Comparison of ENCODE assay signal across 14 cellular contexts in genomic region chrX:124435616-124436015, GRCh38.
DNase-seq lines count a peak whose midpoint lies in the region; FAIRE-seq and TF ChIP-seq lines count a peak whose summit lies in the region.
"Had no signal": no experiment of that assay in that cellular context is flagged by ENCODE, and none has a peak within 500 bp of the region (broad histone marks: within the 10 kb centered on the region; RNA-seq: fewer than 3 reads in every experiment).

No MANE protein-coding gene starts in this region.

- peak; percentile 87 for DNase-seq in DMS153 (lab: John Stamatoyannopoulos, UW)
- peak; percentile 70 for DNase-seq in G401 (ENCODE audit: low spot score)
- DNase-seq in NCI-H2029 treated with DMSO at 0.1 percent for 48 hours (lab: John Stamatoyannopoulos, UW), result peak; percentile 49
- DNase-seq in astrocyte (ENCODE audit: low read depth), result no peak
- no peak for DNase-seq in posterior cingulate gyrus
- no peak for DNase-seq in GM13977 (ENCODE audit: low spot score)
- DNase-seq in activated CD4-positive, CD25-positive, alpha-beta regulatory T cell treated with anti-CD3 and anti-CD28 coated beads, Interleukin-2, amount 50 U/mL, for 72 hours, result no peak
- DNase-seq: Calu3, EL, KBM-7, NCI-H187 treated with DMSO at 0.1 percent for 48 hours, NCI-H748 treated with DMSO at 0.1 percent for 48 hours, T-helper 2 cell had no signal

- H3K4me3 ChIP-seq in astrocyte (ENCODE audit: insufficient read depth, low read depth, low read length), result no peak overlapping the region
- H3K4me3 ChIP-seq: SJSA1 had no signal

- no peaks in the 10 kb centered on the region for H3K79me2 ChIP-seq in astrocyte (ENCODE audit: insufficient read depth, low read length)

- intact Hi-C loops in posterior cingulate gyrus (cut with DNase I), result no loop called here

- no peaks in the 10 kb centered on the region for H3K4me1 ChIP-seq in astrocyte (ENCODE audit: insufficient read depth, low read length)
- H3K4me1 ChIP-seq: SJSA1 had no signal

- H3K4me3 Mint-ChIP-seq in astrocyte (ENCODE audit: unreplicated experiment), result no peak overlapping the region

- H3K27ac Mint-ChIP-seq in astrocyte (ENCODE audit: unreplicated experiment), result no peak overlapping the region

- no peaks in the 10 kb centered on the region for H3K9me3 Mint-ChIP-seq in astrocyte (ENCODE audit: unreplicated experiment)

- no peaks in the 10 kb centered on the region for H4K20me1 ChIP-seq in astrocyte (ENCODE audit: insufficient read depth, low read length)

- H3K36me3 Mint-ChIP-seq in astrocyte (ENCODE audit: low read depth, unreplicated experiment), result no peaks in the 10 kb centered on the region

- FAIRE-seq in astrocyte (lab: Jason Lieb, UNC), result peak; percentile 54

- H3K4me1 Mint-ChIP-seq in astrocyte (ENCODE audit: low read depth, unreplicated experiment), result peaks cover 2% of the 10 kb centered on the region

- no peaks in the 10 kb centered on the region for H3K36me3 ChIP-seq in astrocyte (ENCODE audit: insufficient read depth, low read length)
- H3K36me3 ChIP-seq: SJSA1 had no signal

- no peak overlapping the region for H2AFZ ChIP-seq in astrocyte (ENCODE audit: low read depth, low read length)

- in situ Hi-C loops in G401 (cut with HindIII; ENCODE audit: low sequenced_read_pairs) (no loop called here), GM13977 (cut with MboI; ENCODE audit: low pct_unique_long_range_greater_than_20kb, low sequenced_read_pairs, unreplicated experiment) (no loop called here)

- TF ChIP-seq CTCF in astrocyte (IDR thresholded peaks at IDR 0.05; ENCODE audit: insufficient read depth, low read depth, low read length) (no peak), GM13977 (IDR thresholded peaks at IDR 0.05; ENCODE audit: extremely low read depth, insufficient read depth, missing control alignments) (no peak)

- H3K9ac ChIP-seq in astrocyte (ENCODE audit: low read length), result no peak overlapping the region

- no peaks in the 10 kb centered on the region for H3K27me3 ChIP-seq in astrocyte (ENCODE audit: insufficient read depth, low read length)
- H3K27me3 ChIP-seq: SJSA1 had no signal

- H3K9me3 ChIP-seq in astrocyte (ENCODE audit: insufficient read depth, low read depth, low read length), result no peaks in the 10 kb centered on the region
- H3K9me3 ChIP-seq: SJSA1 had no signal

- H3K4me2 ChIP-seq in astrocyte (ENCODE audit: low read length), result no peak overlapping the region

- H3K27ac ChIP-seq in astrocyte (ENCODE audit: low read depth, low read length), result no peak overlapping the region
- H3K27ac ChIP-seq: SJSA1 had no signal

- H3K27me3 Mint-ChIP-seq in astrocyte (ENCODE audit: low read depth, unreplicated experiment), result no peaks in the 10 kb centered on the region

Comparison
In these comparisons a context has a peak if more than half of its experiments do, and no peak if none do; other contexts are left out.
1. DNase-seq: peak in DMS153 (single experiment), G401 (single experiment) and NCI-H2029 treated with DMSO at 0.1 percent for 48 hours (single experiment); none in astrocyte (single experiment), posterior cingulate gyrus (0 of 10), GM13977 (single experiment) and activated CD4-positive, CD25-positive, alpha-beta regulatory T cell treated with anti-CD3 and anti-CD28 coated beads, Interleukin-2, amount 50 U/mL, for 72 hours (single experiment).